1 cellular context compared by ENCODE assay signal in the genomic region with DNA sequence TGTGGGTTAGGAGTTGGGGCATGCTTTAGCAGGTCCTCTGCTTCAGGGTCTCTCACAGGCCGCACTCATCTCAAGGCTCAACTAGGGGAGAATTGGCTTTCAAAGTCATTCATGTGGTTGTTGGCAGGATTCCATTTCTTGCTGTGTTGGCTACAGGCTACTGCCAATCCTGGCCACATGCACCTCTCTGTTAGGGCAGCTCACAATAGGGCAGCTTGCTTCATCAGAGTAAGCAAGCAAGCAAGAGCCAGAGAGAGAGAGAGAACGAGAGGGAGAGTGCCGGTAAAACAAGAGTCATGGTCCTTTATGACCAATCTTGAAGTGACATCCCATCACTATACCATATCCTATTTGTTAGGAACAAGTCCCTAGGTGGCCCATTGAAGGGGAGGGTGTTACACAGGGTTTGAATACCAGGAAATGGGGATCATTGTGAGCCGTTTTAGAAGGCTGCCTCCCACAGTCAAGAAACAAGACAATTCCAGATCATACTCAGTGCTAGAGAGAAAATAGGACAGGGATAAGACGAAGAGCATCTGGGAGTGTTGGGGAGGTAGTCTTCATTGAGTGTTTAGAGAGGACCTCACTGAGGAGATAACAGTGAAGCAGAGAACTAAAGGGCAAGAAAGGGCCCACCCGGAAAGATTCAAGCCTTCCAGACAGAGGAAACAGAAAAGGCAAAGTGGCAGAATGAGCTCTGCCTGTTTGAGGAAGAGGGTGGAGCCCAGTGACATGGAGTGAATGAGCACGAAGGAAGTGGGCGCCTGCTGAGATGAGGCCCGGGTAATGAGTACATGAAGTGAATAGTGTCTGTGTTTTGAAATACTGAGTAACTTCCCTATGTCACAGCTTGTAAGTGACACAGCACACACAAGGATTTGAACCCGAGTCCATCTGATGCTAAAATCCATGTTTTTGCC.
TF ChIP-seq lines count a peak whose summit lies in the region.

No MANE protein-coding gene starts in this region.

TF ChIP-seq in IMR-90, 13 proteins besides CTCF, POLR2A, EP300 and RAD21 (continued from another document):
- no peak for TF ChIP-seq NFE2L2 (IDR thresholded peaks at IDR 0.05; ENCODE audit: low read depth, low read length)
- no peak for TF ChIP-seq MAZ (IDR thresholded peaks at IDR 0.05; ENCODE audit: borderline replicate concordance, low read depth, low read length)
- TF ChIP-seq, protein P1, sequence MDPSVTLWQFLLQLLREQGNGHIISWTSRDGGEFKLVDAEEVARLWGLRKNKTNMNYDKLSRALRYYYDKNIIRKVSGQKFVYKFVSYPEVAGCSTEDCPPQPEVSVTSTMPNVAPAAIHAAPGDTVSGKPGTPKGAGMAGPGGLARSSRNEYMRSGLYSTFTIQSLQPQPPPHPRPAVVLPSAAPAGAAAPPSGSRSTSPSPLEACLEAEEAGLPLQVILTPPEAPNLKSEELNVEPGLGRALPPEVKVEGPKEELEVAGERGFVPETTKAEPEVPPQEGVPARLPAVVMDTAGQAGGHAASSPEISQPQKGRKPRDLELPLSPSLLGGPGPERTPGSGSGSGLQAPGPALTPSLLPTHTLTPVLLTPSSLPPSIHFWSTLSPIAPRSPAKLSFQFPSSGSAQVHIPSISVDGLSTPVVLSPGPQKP (IDR thresholded peaks at IDR 0.05; ENCODE audit: borderline replicate concordance, low read depth, low read length): no peak
TF ChIP-seq in IMR-90: peak in this region for 0.
